Comparison of ENCODE assay signal across 9 cellular contexts in genomic region chr11:32164836-32165235, GRCh38.
"Had no signal": no experiment of that assay in that cellular context is flagged by ENCODE, and none has a peak within 500 bp of the region (broad histone marks: within the 10 kb centered on the region; RNA-seq: fewer than 3 reads in every experiment).

No MANE protein-coding gene starts in this region.

- H3K9me3 ChIP-seq: HAP-1 had no signal

- H2AFZ ChIP-seq: GM23248, GM23338 had no signal

- H3K9me3 Mint-ChIP-seq: GM23338, H9, HFFc6 had no signal

- DNase-seq: GM23248, GOT3, H7, H9, HCEC 1CT, HFFc6 had no signal

- H3K27ac Mint-ChIP-seq: GM23338, H9, HFFc6 had no signal

- H3K36me3 ChIP-seq: HAP-1 had no signal

- H3K27ac ChIP-seq: GM23248 had no signal

- H3K4me2 ChIP-seq: GM23338 had no signal

- H3K9ac ChIP-seq: GM23248 had no signal

- H3K4me3 Mint-ChIP-seq: GM23338, H9, HFFc6 had no signal

- H3K4me3 ChIP-seq: GM23248, GM23338, HAP-1 had no signal

- ATAC-seq: GM23338, HCT116 had no signal
